ENCODE assay signal across 9 cellular contexts in genomic region chr1:44785501-44786137, GRCh38. TPM values are rescaled to one million over a fixed set of nuclear protein-coding genes. Genes with fewer than 3 reads are reported as not detected.
DNase-seq lines count a peak whose midpoint lies in the region; ATAC-seq and TF ChIP-seq lines count a peak whose summit lies in the region.
"Had no signal": no experiment of that assay in that cellular context is flagged by ENCODE, and none has a peak within 500 bp of the region (broad histone marks: within the 10 kb centered on the region; RNA-seq: fewer than 3 reads in every experiment).

No MANE protein-coding gene starts in this region.

- no peaks in the 10 kb centered on the region for H3K9me3 Mint-ChIP-seq in nephron

- H3K4me1 Mint-ChIP-seq in nephron, result peaks cover 15% of the 10 kb centered on the region

- DNase-seq in AG04450 (ENCODE audit: low read depth, low spot score) (no peak), HL-60 (ENCODE audit: low read depth in 1 of 2, low spot score in 1 of 2) (no peak), dorsolateral prefrontal cortex (no peak), NCI-H2029 treated with DMSO at 0.1 percent for 48 hours (lab: John Stamatoyannopoulos, UW) (no peak), C1 segment of cervical spinal cord (lab: John Stamatoyannopoulos, UW) (no peak)
- DNase-seq: NCI-H524 treated with DMSO at 0.1 percent for 48 hours had no signal

- H3K9me3 ChIP-seq in AG04450 (ENCODE audit: control insufficient read depth, insufficient read depth, low read length), result no peaks in the 10 kb centered on the region; the same call in 1 of the 2 replicates

- no peak for TF ChIP-seq CTCF in AG04450 (IDR thresholded peaks at IDR 0.05; ENCODE audit: low read depth, low read length)
- no peak for TF ChIP-seq CTCF in HL-60 (IDR thresholded peaks at IDR 0.05; ENCODE audit: insufficient read depth, low read length)
- no peak for TF ChIP-seq CTCF in dorsolateral prefrontal cortex (IDR thresholded peaks at IDR 0.05 in 54 of 56, conservative IDR thresholded peaks at IDR 0.05 in 2 of 56; ENCODE audit: low read depth in 1 of 56, partially characterized antibody in 56 of 56)
- no peak for TF ChIP-seq CTCF in nephron (IDR thresholded peaks at IDR 0.05; ENCODE audit: unreplicated experiment in 3 of 3)

- CTCF ChIA-PET in AG04450 (lab: Charles Lee), result interaction anchor here (0.7 to 1.9 kb wide), 6 partner anchors 8 to 23 kb away, joined by 3 to 6 read pairs (median 4); partner anchors contain the start of genes BTBD19 and PLK3

- peaks cover 20% of the 10 kb centered on the region for H3K36me3 Mint-ChIP-seq in nephron (ENCODE audit: low read depth)

- peak overlapping the region; percentile 57 to 68 (median 65) for H3K4me3 Mint-ChIP-seq in nephron

- H3K4me3 ChIP-seq in AG04450 (ENCODE audit: low read depth, low read length), result peak overlapping the region; percentile 50
- H3K4me3 ChIP-seq in HL-60 (replicated peaks; ENCODE audit: insufficient read depth, low read length), result peak overlapping the region; percentile 34
- H3K4me3 ChIP-seq in dorsolateral prefrontal cortex, result peak overlapping the region in 58 of 59 donors; percentile 42 to 73 (median 63)

- peaks cover 3% of the 10 kb centered on the region for H3K27me3 Mint-ChIP-seq in nephron (ENCODE audit: low read depth)

- ATAC-seq in GM19035 (IDR thresholded peaks at IDR 0.05; ENCODE audit: unreplicated experiment) (no peak), HG02623 (IDR thresholded peaks at IDR 0.05; ENCODE audit: unreplicated experiment) (no peak)

- peak overlapping the region in 1 of 3 experiments; percentile 39 for H3K27ac Mint-ChIP-seq in nephron

- intact Hi-C loops in dorsolateral prefrontal cortex (cut with DNase I), result loop anchor here in 1 of 2 donors (5.0 kb wide), 1 partner anchor 37 kb away; no protein-coding TSS in a partner anchor

- no peak overlapping the region for H3K27ac ChIP-seq in AG04450 (ENCODE audit: low read depth, low read length)
- H3K27ac ChIP-seq in HL-60 (replicated peaks), result no peak overlapping the region
- peak overlapping the region in 13 of 59 donors; percentile 16 to 78 (median 53) for H3K27ac ChIP-seq in dorsolateral prefrontal cortex

- H3K27me3 ChIP-seq in AG04450 (ENCODE audit: control insufficient read depth, insufficient read depth, low read length), result peaks cover 2% of the 10 kb centered on the region
- H3K27me3 ChIP-seq in HL-60 (ENCODE audit: insufficient read depth, poor library complexity, severe bottlenecking), result no peaks in the 10 kb centered on the region
- H3K27me3 ChIP-seq in dorsolateral prefrontal cortex, result no peaks in the 10 kb centered on the region

- POLR2A ChIA-PET in AG04450 (lab: Yijun Ruan, JAX), result interaction anchor here (1.8 to 2.3 kb wide), 2 partner anchors 10 to 34 kb away, joined by 7 to 9 read pairs; partner anchors contain the start of gene RPS8

RNA-seq across cellular contexts. Expression of gene BEST4, which starts 2.4 kb away (rescaled TPM):
- polyA plus RNA-seq in AG04450 (2011; rRNA removed), result 0.07 and 0.17 TPM in 2 replicates
- not detected in 2 replicates for polyA minus RNA-seq in AG04450 (2011; rRNA and poly(A)+ RNA removed)
- 1 to 10 TPM in 65 of 120 experiments, under 1 TPM in 51, not detected in 4; 0.23 to 2.6 (median 1.1) TPM for total RNA-seq in dorsolateral prefrontal cortex

RNA-seq across cellular contexts. Expression of gene RPS8, which starts 10.3 kb away (rescaled TPM):
- 2,661 and 2,755 TPM in 2 replicates for polyA plus RNA-seq in AG04450 (2011; rRNA removed)
- polyA minus RNA-seq in AG04450 (2011; rRNA and poly(A)+ RNA removed), result 491 and 532 TPM in 2 replicates
- 100 to 1,000 TPM; 313 to 628 (median 452) TPM for total RNA-seq in dorsolateral prefrontal cortex

RNA-seq across cellular contexts. Expression of gene PLK3, which starts 14.6 kb away (rescaled TPM):
- polyA plus RNA-seq in AG04450 (2011; rRNA removed), result 14.2 and 20.1 TPM in 2 replicates
- polyA minus RNA-seq in AG04450 (2011; rRNA and poly(A)+ RNA removed), result 17.2 and 22.6 TPM in 2 replicates
- 10 to 100 TPM in 72 of 120 experiments, 1 to 10 TPM in 48; 3.7 to 23.1 (median 11.1) TPM for total RNA-seq in dorsolateral prefrontal cortex

RNA-seq across cellular contexts. Expression of gene DYNLT4, which starts 21.5 kb away (rescaled TPM):
- not detected in 2 replicates for polyA plus RNA-seq in AG04450 (2011; rRNA removed)
- not detected in 2 replicates for polyA minus RNA-seq in AG04450 (2011; rRNA and poly(A)+ RNA removed)
- total RNA-seq in dorsolateral prefrontal cortex, result under 1 TPM in 1 of 120 experiments, not detected in 119; 0.79 TPM

RNA-seq across cellular contexts. Expression of gene BTBD19, which starts 22.7 kb away (rescaled TPM):
- polyA plus RNA-seq in AG04450 (2011; rRNA removed), result 6.9 and 7.3 TPM in 2 replicates
- polyA minus RNA-seq in AG04450 (2011; rRNA and poly(A)+ RNA removed), result 5.0 and 10.7 TPM in 2 replicates
- total RNA-seq in dorsolateral prefrontal cortex, result 10 to 100 TPM in 12 of 120 experiments, 1 to 10 TPM in 108; 2.3 to 14.1 (median 6.4) TPM
